ENCODE assay signal across 1 cellular context in genomic region chr7:123557631-123558505, GRCh38.
TF ChIP-seq lines count a peak whose summit lies in the region.

Gene NDUFA5, minus strand, starts transcription at chr7:123557818. Its CDS starts 23 bp downstream, at chr7:123557795.

TF ChIP-seq in K562, 482 proteins besides CTCF, POLR2A, EP300 and RAD21 (continued from another document and continues in another):
- no peak for TF ChIP-seq ZBTB7A (IDR thresholded peaks at IDR 0.05; ENCODE audit: borderline replicate concordance, control insufficient read depth, low read depth, low read length)
- peak; percentile 89 for TF ChIP-seq CXXC5 (CRISPR knock-in tag; IDR thresholded peaks at IDR 0.05)
- no peak for TF ChIP-seq ZNF3 (CRISPR knock-in tag; IDR thresholded peaks at IDR 0.05)
- TF ChIP-seq, protein P1, sequence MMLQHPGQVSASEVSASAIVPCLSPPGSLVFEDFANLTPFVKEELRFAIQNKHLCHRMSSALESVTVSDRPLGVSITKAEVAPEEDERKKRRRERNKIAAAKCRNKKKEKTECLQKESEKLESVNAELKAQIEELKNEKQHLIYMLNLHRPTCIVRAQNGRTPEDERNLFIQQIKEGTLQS (IDR thresholded peaks at IDR 0.05): peak; percentile 85
- TF ChIP-seq, protein P1 (CRISPR knock-in tag; conservative IDR thresholded peaks at IDR 0.05): peak; percentile 92
- no peak for TF ChIP-seq ETS2 (tag; IDR thresholded peaks at IDR 0.05; ENCODE audit: borderline replicate concordance, poor library complexity, severe bottlenecking)
- no peak for TF ChIP-seq RUNX1 (IDR thresholded peaks at IDR 0.05; ENCODE audit: low read depth)
- no peak for TF ChIP-seq ASH1L (IDR thresholded peaks at IDR 0.05; ENCODE audit: borderline replicate concordance, low read depth, partially characterized antibody)
- TF ChIP-seq ZFPM2 (CRISPR knock-in tag; IDR thresholded peaks at IDR 0.05): no peak
- 0 out of 2 replicates have a peak, but pooled peaks have one; percentile 36 for TF ChIP-seq EHMT2 (IDR thresholded peaks at IDR 0.05)
- no peak for TF ChIP-seq ZBTB1 (CRISPR knock-in tag; IDR thresholded peaks at IDR 0.05; ENCODE audit: borderline replicate concordance, low read depth)
- TF ChIP-seq MEIS2 (IDR thresholded peaks at IDR 0.05; ENCODE audit: partially characterized antibody): peak; percentile 87
- TF ChIP-seq ZNF165 (CRISPR knock-in tag; IDR thresholded peaks at IDR 0.05; ENCODE audit: borderline replicate concordance): no peak
- TF ChIP-seq CCAR2 (IDR thresholded peaks at IDR 0.05; ENCODE audit: low read depth, low read length): no peak
- no peak for TF ChIP-seq NR3C1 (CRISPR knock-in tag; IDR thresholded peaks at IDR 0.05)
- no peak for TF ChIP-seq ZNF717 (CRISPR knock-in tag; IDR thresholded peaks at IDR 0.05)
- peak; percentile 57; the same call in 1 of the 2 replicates for TF ChIP-seq FOXM1 (IDR thresholded peaks at IDR 0.05; ENCODE audit: low read depth)
- no peak for TF ChIP-seq FOXM1 (CRISPR knock-in tag; IDR thresholded peaks at IDR 0.05; ENCODE audit: low read depth)
- no peak for TF ChIP-seq THRB (CRISPR knock-in tag; conservative IDR thresholded peaks at IDR 0.05)
- TF ChIP-seq, protein P2, sequence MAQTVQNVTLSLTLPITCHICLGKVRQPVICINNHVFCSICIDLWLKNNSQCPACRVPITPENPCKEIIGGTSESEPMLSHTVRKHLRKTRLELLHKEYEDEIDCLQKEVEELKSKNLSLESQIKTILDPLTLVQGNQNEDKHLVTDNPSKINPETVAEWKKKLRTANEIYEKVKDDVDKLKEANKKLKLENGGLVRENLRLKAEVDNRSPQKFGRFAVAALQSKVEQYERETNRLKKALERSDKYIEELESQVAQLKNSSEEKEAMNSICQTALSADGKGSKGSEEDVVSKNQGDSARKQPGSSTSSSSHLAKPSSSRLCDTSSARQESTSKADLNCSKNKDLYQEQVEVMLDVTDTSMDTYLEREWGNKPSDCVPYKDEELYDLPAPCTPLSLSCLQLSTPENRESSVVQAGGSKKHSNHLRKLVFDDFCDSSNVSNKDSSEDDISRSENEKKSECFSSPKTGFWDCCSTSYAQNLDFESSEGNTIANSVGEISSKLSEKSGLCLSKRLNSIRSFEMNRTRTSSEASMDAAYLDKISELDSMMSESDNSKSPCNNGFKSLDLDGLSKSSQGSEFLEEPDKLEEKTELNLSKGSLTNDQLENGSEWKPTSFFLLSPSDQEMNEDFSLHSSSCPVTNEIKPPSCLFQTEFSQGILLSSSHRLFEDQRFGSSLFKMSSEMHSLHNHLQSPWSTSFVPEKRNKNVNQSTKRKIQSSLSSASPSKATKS (CRISPR knock-in tag; IDR thresholded peaks at IDR 0.05): no peak
- peak; percentile 32; the same call in 1 of the 2 replicates for TF ChIP-seq VEZF1 (CRISPR knock-in tag; IDR thresholded peaks at IDR 0.05)
- TF ChIP-seq NCOR1 (IDR thresholded peaks at IDR 0.05): no peak
- TF ChIP-seq TAF15 (IDR thresholded peaks at IDR 0.05; ENCODE audit: low read depth, low read length): no peak
- no peak for TF ChIP-seq NFIX (CRISPR knock-in tag; IDR thresholded peaks at IDR 0.05; ENCODE audit: low read depth)
- no peak for TF ChIP-seq SNRNP70 (optimal IDR thresholded peaks at IDR 0.05; ENCODE audit: low read depth, low read length)
- TF ChIP-seq HLTF (IDR thresholded peaks at IDR 0.05): no peak
- TF ChIP-seq, protein P3, sequence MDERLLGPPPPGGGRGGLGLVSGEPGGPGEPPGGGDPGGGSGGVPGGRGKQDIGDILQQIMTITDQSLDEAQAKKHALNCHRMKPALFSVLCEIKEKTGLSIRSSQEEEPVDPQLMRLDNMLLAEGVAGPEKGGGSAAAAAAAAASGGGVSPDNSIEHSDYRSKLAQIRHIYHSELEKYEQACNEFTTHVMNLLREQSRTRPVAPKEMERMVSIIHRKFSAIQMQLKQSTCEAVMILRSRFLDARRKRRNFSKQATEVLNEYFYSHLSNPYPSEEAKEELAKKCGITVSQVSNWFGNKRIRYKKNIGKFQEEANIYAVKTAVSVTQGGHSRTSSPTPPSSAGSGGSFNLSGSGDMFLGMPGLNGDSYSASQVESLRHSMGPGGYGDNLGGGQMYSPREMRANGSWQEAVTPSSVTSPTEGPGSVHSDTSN (CRISPR knock-in tag; IDR thresholded peaks at IDR 0.05; ENCODE audit: low read depth): no peak
- TF ChIP-seq, protein P3 (tag; conservative IDR thresholded peaks at IDR 0.05; ENCODE audit: low read depth): no peak
- TF ChIP-seq GTF2A2 (tag; IDR thresholded peaks at IDR 0.05): no peak
- TF ChIP-seq CREM (IDR thresholded peaks at IDR 0.05; ENCODE audit: low read depth): peak; percentile 97
- TF ChIP-seq, protein P4, sequence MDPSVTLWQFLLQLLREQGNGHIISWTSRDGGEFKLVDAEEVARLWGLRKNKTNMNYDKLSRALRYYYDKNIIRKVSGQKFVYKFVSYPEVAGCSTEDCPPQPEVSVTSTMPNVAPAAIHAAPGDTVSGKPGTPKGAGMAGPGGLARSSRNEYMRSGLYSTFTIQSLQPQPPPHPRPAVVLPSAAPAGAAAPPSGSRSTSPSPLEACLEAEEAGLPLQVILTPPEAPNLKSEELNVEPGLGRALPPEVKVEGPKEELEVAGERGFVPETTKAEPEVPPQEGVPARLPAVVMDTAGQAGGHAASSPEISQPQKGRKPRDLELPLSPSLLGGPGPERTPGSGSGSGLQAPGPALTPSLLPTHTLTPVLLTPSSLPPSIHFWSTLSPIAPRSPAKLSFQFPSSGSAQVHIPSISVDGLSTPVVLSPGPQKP (CRISPR knock-in tag; IDR thresholded peaks at IDR 0.05): no peak
- no peak for TF ChIP-seq ZNF707 (CRISPR knock-in tag; conservative IDR thresholded peaks at IDR 0.05)
- TF ChIP-seq ZNF75A (CRISPR knock-in tag; IDR thresholded peaks at IDR 0.05): no peak
- no peak for TF ChIP-seq ZNF140 (CRISPR knock-in tag; IDR thresholded peaks at IDR 0.05)
- no peak; the same call in 1 of the 2 replicates for TF ChIP-seq TARDBP (IDR thresholded peaks at IDR 0.05)
- no peak for TF ChIP-seq ZNF77 (CRISPR knock-in tag; IDR thresholded peaks at IDR 0.05)
- TF ChIP-seq CBX2 (IDR thresholded peaks at IDR 0.05; ENCODE audit: insufficient read depth, low read length, poor library complexity, severe bottlenecking): no peak
- no peak for TF ChIP-seq FIP1L1 (IDR thresholded peaks at IDR 0.05; ENCODE audit: low read depth, low read length, poor library complexity, severe bottlenecking)
- no peak for TF ChIP-seq ZNF609 (CRISPR knock-in tag; IDR thresholded peaks at IDR 0.05; ENCODE audit: borderline replicate concordance)
- TF ChIP-seq TAF9B (IDR thresholded peaks at IDR 0.05; ENCODE audit: partially characterized antibody): peak; percentile 97
- 0 out of 2 replicates have a peak, but pooled peaks have one; percentile 14 for TF ChIP-seq E2F4 (CRISPR knock-in tag; IDR thresholded peaks at IDR 0.05; ENCODE audit: low read depth)
- no peak for TF ChIP-seq EGR1 (conservative IDR thresholded peaks at IDR 0.05)
- TF ChIP-seq ZNF583 (CRISPR knock-in tag; IDR thresholded peaks at IDR 0.05): no peak
- TF ChIP-seq DPF2 (IDR thresholded peaks at IDR 0.05): no peak
- TF ChIP-seq KLF1 (tag; IDR thresholded peaks at IDR 0.05): 0 out of 2 replicates have a peak, but pooled peaks have one; percentile 27
- TF ChIP-seq, protein P5, sequence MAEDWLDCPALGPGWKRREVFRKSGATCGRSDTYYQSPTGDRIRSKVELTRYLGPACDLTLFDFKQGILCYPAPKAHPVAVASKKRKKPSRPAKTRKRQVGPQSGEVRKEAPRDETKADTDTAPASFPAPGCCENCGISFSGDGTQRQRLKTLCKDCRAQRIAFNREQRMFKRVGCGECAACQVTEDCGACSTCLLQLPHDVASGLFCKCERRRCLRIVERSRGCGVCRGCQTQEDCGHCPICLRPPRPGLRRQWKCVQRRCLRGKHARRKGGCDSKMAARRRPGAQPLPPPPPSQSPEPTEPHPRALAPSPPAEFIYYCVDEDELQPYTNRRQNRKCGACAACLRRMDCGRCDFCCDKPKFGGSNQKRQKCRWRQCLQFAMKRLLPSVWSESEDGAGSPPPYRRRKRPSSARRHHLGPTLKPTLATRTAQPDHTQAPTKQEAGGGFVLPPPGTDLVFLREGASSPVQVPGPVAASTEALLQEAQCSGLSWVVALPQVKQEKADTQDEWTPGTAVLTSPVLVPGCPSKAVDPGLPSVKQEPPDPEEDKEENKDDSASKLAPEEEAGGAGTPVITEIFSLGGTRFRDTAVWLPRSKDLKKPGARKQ (CRISPR knock-in tag; IDR thresholded peaks at IDR 0.05): peak; percentile 85; the same call in 1 of the 2 replicates
- no peak for TF ChIP-seq KAT8 (IDR thresholded peaks at IDR 0.05; ENCODE audit: low read depth)
